In the genomic region with DNA sequence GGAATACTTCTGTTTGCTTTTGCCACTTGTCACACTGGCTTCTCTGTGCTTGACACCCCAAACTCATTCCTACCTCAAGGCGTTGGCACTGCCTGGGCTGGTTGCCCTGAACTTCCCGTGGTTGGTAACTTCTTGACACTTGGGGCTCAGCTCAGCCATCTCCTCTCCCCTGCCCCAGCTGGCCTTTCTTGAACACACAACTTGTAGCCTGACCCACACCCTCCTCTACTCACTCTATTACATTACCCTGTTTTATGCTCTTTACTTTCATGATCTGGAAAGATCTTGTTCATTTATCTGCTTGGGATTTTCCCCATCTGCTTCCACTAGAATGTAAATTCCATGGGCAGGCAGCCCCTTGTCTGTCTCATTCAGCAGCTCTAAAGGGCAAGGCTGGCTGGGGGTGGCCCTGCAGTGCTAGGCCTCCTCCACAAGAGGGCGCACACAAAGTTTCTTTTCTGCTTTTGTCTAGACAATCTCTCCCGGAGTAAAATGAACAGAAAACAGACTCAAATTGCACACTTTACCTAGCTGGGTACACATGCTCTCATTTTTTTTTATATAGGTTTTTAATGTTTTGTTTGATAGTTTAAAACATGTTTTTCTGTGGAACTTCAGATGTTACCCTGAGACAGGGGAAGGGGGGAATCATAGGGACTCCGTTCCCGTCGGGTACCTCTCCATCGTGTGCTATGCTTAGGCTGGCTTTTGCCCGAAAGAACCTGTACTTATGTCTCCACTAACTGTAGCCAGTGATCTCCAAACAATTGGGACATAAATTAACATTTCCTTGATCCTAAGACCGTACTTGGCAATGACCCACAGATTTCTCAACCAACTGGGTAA, we compare ENCODE assay signal across 8 cellular contexts. TPM values are rescaled to one million over a fixed set of nuclear protein-coding genes. Genes with fewer than 3 reads are reported as not detected.
DNase-seq lines count a peak whose midpoint lies in the region; ATAC-seq and TF ChIP-seq lines count a peak whose summit lies in the region.

No MANE protein-coding gene starts in this region.

- H3K9ac ChIP-seq in trophoblast cell (ENCODE audit: low read length) = no peak overlapping the region

- H3K18ac ChIP-seq in trophoblast cell (ENCODE audit: low read length) = no peak overlapping the region

- WGBS in trophoblast cell (ENCODE audit: extremely low coverage, insufficient coverage, insufficient read length) = no CpG with 5 or more reads among the region's 10 CpGs

- H2BK5ac ChIP-seq in trophoblast cell (ENCODE audit: low read depth, low read length, poor library complexity) = no peak overlapping the region

- H3K4me1 Mint-ChIP-seq in activated T-helper 17 cell treated with anti-CD3 and anti-CD28 coated beads, Interleukin-2, amount 50 U/mL, for 72 hours = no peaks in the 10 kb centered on the region

- H3K27me3 ChIP-seq in HL-60 (ENCODE audit: insufficient read depth, poor library complexity, severe bottlenecking) (peaks cover 4% of the 10 kb centered on the region), PC-9 (ENCODE audit: insufficient read depth, low read depth) (no peaks in the 10 kb centered on the region), trophoblast cell (ENCODE audit: insufficient read depth, low read length) (no peaks in the 10 kb centered on the region), upper lobe of right lung (no peaks in the 10 kb centered on the region)

- ATAC-seq in GM18519 (IDR thresholded peaks at IDR 0.05; ENCODE audit: low FRiP score, unreplicated experiment) (peak; percentile 64), upper lobe of right lung (peak; percentile 81)
- ATAC-seq in activated T-helper 17 cell treated with anti-CD3 and anti-CD28 coated beads, Interleukin-2, amount 50 U/mL, for 72 hours (replicated peaks) = peak; percentile 73

- H3K79me1 ChIP-seq in trophoblast cell (ENCODE audit: low read length) = peaks cover 12% of the 10 kb centered on the region

- no peak overlapping the region for H2AK5ac ChIP-seq in trophoblast cell (ENCODE audit: low read length)

- H4K20me1 ChIP-seq in PC-9 (ENCODE audit: insufficient read depth) = no peaks in the 10 kb centered on the region

- TF ChIP-seq CTCF in AG09309 (IDR thresholded peaks at IDR 0.05; ENCODE audit: control insufficient read depth, insufficient read depth, low read depth, low read length, missing control alignments) = peak; percentile 97
- TF ChIP-seq CTCF in HL-60 (IDR thresholded peaks at IDR 0.05; ENCODE audit: insufficient read depth, low read length) = peak; percentile 93
- TF ChIP-seq CTCF in PC-9 (conservative IDR thresholded peaks at IDR 0.05) = peak; percentile 100
- peak; percentile 99 for TF ChIP-seq CTCF in upper lobe of right lung (IDR thresholded peaks at IDR 0.05)

- H3K79me2 ChIP-seq in PC-9 (ENCODE audit: low read depth) (no peaks in the 10 kb centered on the region), trophoblast cell (ENCODE audit: control insufficient read depth, insufficient read depth, low read length, poor library complexity) (no peaks in the 10 kb centered on the region)

- BruUV-seq in PC-9 (replicated peaks; lab: Mats Ljungman, UMichigan) = no TSS peak

- H4K8ac ChIP-seq in trophoblast cell (ENCODE audit: low read depth, low read length) = no peak overlapping the region

- H2AFZ ChIP-seq in PC-9 (no peak overlapping the region), trophoblast cell (ENCODE audit: insufficient read depth, low read length, poor library complexity) (no peak overlapping the region)

- no peak overlapping the region for H3K27ac Mint-ChIP-seq in activated T-helper 17 cell treated with anti-CD3 and anti-CD28 coated beads, Interleukin-2, amount 50 U/mL, for 72 hours

- no peak overlapping the region for H2BK120ac ChIP-seq in trophoblast cell (ENCODE audit: insufficient read depth, low read length, poor library complexity)

- peaks cover 39% of the 10 kb centered on the region for H3F3A ChIP-seq in PC-9 (ENCODE audit: insufficient read depth, low read depth)

- H3K9me3 Mint-ChIP-seq in activated T-helper 17 cell treated with anti-CD3 and anti-CD28 coated beads, Interleukin-2, amount 50 U/mL, for 72 hours = no peaks in the 10 kb centered on the region

- peaks cover 7% of the 10 kb centered on the region for H3K27me3 Mint-ChIP-seq in activated T-helper 17 cell treated with anti-CD3 and anti-CD28 coated beads, Interleukin-2, amount 50 U/mL, for 72 hours

- intact Hi-C loops in PC-9 (cut with micrococcal nuclease; ENCODE audit: unreplicated experiment) = loop anchor here (10.0 kb wide), 1 partner anchor 728 kb away; no protein-coding TSS in a partner anchor
- intact Hi-C loops in upper lobe of right lung (cut with DNase I) = loop anchor here (10.0 kb wide), 1 partner anchor 478 kb away; no protein-coding TSS in a partner anchor

- H3K36me3 Mint-ChIP-seq in activated T-helper 17 cell treated with anti-CD3 and anti-CD28 coated beads, Interleukin-2, amount 50 U/mL, for 72 hours (ENCODE audit: low read depth) = no peaks in the 10 kb centered on the region

- H3K9me2 ChIP-seq in PC-9 (ENCODE audit: insufficient read depth) = no peaks in the 10 kb centered on the region

- POLR2A ChIA-PET in PC-9 (lab: Charles Lee; ENCODE audit: unreplicated experiment) = no interaction called here

- H2BK12ac ChIP-seq in trophoblast cell (ENCODE audit: low read length) = no peak overlapping the region

- no peak overlapping the region for H4K12ac ChIP-seq in trophoblast cell (ENCODE audit: low read depth, low read length)

- H3K23ac ChIP-seq in trophoblast cell (ENCODE audit: low read length) = no peak overlapping the region

- no peak overlapping the region for H3K4me3 Mint-ChIP-seq in activated T-helper 17 cell treated with anti-CD3 and anti-CD28 coated beads, Interleukin-2, amount 50 U/mL, for 72 hours

- peaks cover 73% of the 10 kb centered on the region for H3K4me1 ChIP-seq in PC-9 (replicated peaks; ENCODE audit: insufficient read depth)
- peaks cover 13 to 16% of the 10 kb centered on the region in 2 experiments for H3K4me1 ChIP-seq in trophoblast cell (ENCODE audit: control insufficient read depth in 1 of 2, insufficient read depth in 2 of 2, low read length in 2 of 2)
- no peaks in the 10 kb centered on the region for H3K4me1 ChIP-seq in upper lobe of right lung

- H3K27ac ChIP-seq in HL-60 (replicated peaks) (no peak overlapping the region), PC-9 (peak overlapping the region; percentile 45), trophoblast cell (ENCODE audit: low read depth, low read length) (no peak overlapping the region), upper lobe of right lung (no peak overlapping the region)

- CTCF ChIA-PET in PC-9 (lab: Charles Lee) = interaction anchor here (0.6 to 1.7 kb wide), 3 partner anchors 33 to 65 kb away, joined by 3 to 5 read pairs (median 5); a partner anchor contains a TSS

- H3K36me3 ChIP-seq in PC-9 (ENCODE audit: low read depth) (no peaks in the 10 kb centered on the region), trophoblast cell (ENCODE audit: control insufficient read depth in 1 of 2, insufficient read depth in 2 of 2, low read length in 2 of 2) (no peaks in the 10 kb centered on the region), upper lobe of right lung (no peaks in the 10 kb centered on the region)

- H4K91ac ChIP-seq in trophoblast cell (ENCODE audit: low read depth, low read length) = no peak overlapping the region

- no peak for DNase-seq in AG09309 (ENCODE audit: low read depth)
- DNase-seq in HL-60 (ENCODE audit: low read depth in 1 of 2, low spot score in 1 of 2) = peak in 1 of 2 experiments; percentile 40
- peak; percentile 75 to 80 for DNase-seq in PC-9
- peak; percentile 34 for DNase-seq in foreskin melanocyte
- DNase-seq in trophoblast cell = peak; percentile 59 to 87
- DNase-seq in upper lobe of right lung = peak; percentile 71

- H3K4me3 ChIP-seq in AG09309 (ENCODE audit: control insufficient read depth, low read depth, low read length) = no peak overlapping the region
- no peak overlapping the region for H3K4me3 ChIP-seq in HL-60 (replicated peaks; ENCODE audit: insufficient read depth, low read length)
- H3K4me3 ChIP-seq in PC-9 = no peak overlapping the region
- H3K4me3 ChIP-seq in trophoblast cell (ENCODE audit: low read depth, low read length) = no peak overlapping the region
- no peak overlapping the region for H3K4me3 ChIP-seq in upper lobe of right lung

- H3K9me3 ChIP-seq in PC-9 (ENCODE audit: insufficient read depth, low read depth) (no peaks in the 10 kb centered on the region), trophoblast cell (ENCODE audit: insufficient read depth, low read depth, low read length) (peaks cover 2% of the 10 kb centered on the region), upper lobe of right lung (no peaks in the 10 kb centered on the region)

- H3K14ac ChIP-seq in trophoblast cell (ENCODE audit: low read length) = no peak overlapping the region

- H3K4ac ChIP-seq in trophoblast cell (ENCODE audit: low read depth, low read length) = no peak overlapping the region

- H3K4me2 ChIP-seq in PC-9 (peak overlapping the region; percentile 21; the same call in 1 of the 2 replicates), trophoblast cell (ENCODE audit: low read length) (no peak overlapping the region)

RNA-seq across cellular contexts. Expression of a gene that starts 16.4 kb away (rescaled TPM):
- not detected in 2 replicates for total RNA-seq in PC-9 (2021)
- under 1 TPM in 1 of 2 donors, not detected in 1; 0.90 TPM for total RNA-seq in activated T-helper 17 cell treated with anti-CD3 and anti-CD28 coated beads, Interleukin-2, amount 50 U/mL, for 72 hours
- polyA plus RNA-seq in trophoblast cell (2013) = 1.4 TPM in 2 replicates
- total RNA-seq in upper lobe of right lung = not detected

RNA-seq across cellular contexts. Expression of a gene that starts 40.0 kb away (rescaled TPM):
- total RNA-seq in PC-9 (2021) = 31.5 and 35.5 TPM in 2 replicates
- total RNA-seq in activated T-helper 17 cell treated with anti-CD3 and anti-CD28 coated beads, Interleukin-2, amount 50 U/mL, for 72 hours = 10 to 100 TPM; 22.1 to 27.6 TPM
- polyA plus RNA-seq in trophoblast cell (2013) = 16.5 and 17.6 TPM in 2 replicates
- total RNA-seq in upper lobe of right lung = 12.2 TPM
